Comparison of ENCODE assay signal across 8 cellular contexts in the genomic region with DNA sequence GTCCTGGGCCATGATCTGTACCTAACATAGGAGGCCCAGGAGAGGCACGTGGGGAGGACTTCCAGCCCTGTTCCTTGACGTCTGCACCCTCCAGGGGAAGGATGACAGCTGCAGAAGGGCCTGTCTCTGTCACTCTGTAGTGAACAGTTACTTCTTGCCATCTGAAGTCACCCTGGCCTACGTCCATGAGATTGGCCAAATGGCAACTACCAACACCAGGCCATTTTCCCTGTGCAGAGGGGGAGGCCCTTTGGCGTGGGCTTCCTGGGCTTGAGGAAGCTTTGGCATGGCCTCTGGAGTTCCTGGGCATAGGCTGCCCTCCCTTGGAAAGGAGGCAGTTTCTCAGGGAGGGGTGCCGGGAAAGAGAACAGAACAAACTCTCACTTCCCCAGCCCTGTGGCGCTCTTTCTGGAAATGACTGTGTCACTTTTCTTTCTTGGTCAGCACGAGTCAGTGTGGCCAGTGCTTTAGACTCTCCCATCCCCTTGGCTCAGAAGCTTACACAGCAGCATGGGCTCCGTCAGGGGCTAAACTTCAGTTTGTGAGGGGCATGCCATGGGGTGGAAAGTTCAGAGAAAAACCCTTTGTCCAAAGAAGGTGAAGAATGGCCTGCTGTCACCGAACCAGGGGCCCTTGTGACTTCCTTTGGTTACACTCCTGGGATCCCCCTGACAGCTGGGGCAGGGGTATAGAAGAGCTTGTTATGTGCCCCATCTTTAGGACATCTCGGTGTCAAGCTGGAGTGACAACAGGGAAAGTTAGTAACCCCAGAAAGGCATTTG. TPM values are rescaled to one million over a fixed set of nuclear protein-coding genes. Genes with fewer than 3 reads are reported as not detected.
DNase-seq lines count a peak whose midpoint lies in the region; ATAC-seq and TF ChIP-seq lines count a peak whose summit lies in the region.

No MANE protein-coding gene starts in this region.

- ATAC-seq in GM21423 (IDR thresholded peaks at IDR 0.05; ENCODE audit: unreplicated experiment): peak; percentile 48
- no peak for ATAC-seq in lung (ENCODE audit: insufficient read depth, low FRiP score)
- no peak for ATAC-seq in HG03378 (IDR thresholded peaks at IDR 0.05; ENCODE audit: unreplicated experiment)

- H3K27me3 ChIP-seq in GM06990 (replicated peaks; ENCODE audit: control insufficient read depth, insufficient read depth, low read length) (no peaks in the 10 kb centered on the region), MG63 (no peaks in the 10 kb centered on the region), lung (ENCODE audit: control insufficient read depth, insufficient read depth) (no peaks in the 10 kb centered on the region)

- no peak for TF ChIP-seq CTCF in GM06990 (IDR thresholded peaks at IDR 0.05; ENCODE audit: insufficient read depth, low read length, poor library complexity, severe bottlenecking)
- TF ChIP-seq CTCF in lung (IDR thresholded peaks at IDR 0.05; ENCODE audit: control extremely low read depth, extremely low read depth): no peak

- peaks cover 6 to 8% of the 10 kb centered on the region in 2 donors for H3K4me1 ChIP-seq in lung (ENCODE audit: control insufficient read depth in 2 of 2, insufficient read depth in 2 of 2, low read length in 2 of 2)

- H3K36me3 ChIP-seq in GM06990 (ENCODE audit: control insufficient read depth, insufficient read depth, low read length): no peaks in the 10 kb centered on the region; the same call in 1 of the 2 replicates
- peaks cover 33% of the 10 kb centered on the region for H3K36me3 ChIP-seq in MG63
- no peaks in the 10 kb centered on the region for H3K36me3 ChIP-seq in lung (ENCODE audit: control insufficient read depth in 2 of 2, insufficient read depth in 2 of 2, low read length in 2 of 2)

- 56 to 65% methylated on average over 10 of the region's 10 CpGs for WGBS in lung, 2 donors

- peak overlapping the region; percentile 43 for H3K4me3 ChIP-seq in GM06990 (replicated peaks; ENCODE audit: low read depth, low read length)
- H3K4me3 ChIP-seq in MG63: no peak overlapping the region
- no peak overlapping the region for H3K4me3 ChIP-seq in lung

- H3K9me3 ChIP-seq in MG63: no peaks in the 10 kb centered on the region
- H3K9me3 ChIP-seq in lung (ENCODE audit: control insufficient read depth in 2 of 2, insufficient read depth in 1 of 2, low read length in 1 of 2): no peaks in the 10 kb centered on the region

- H3K27ac ChIP-seq in lung (ENCODE audit: low read depth in 1 of 2, low read length in 1 of 2): peak overlapping the region; percentile 15 to 30

- DNase-seq in GM06990 (ENCODE audit: extremely low read depth, insufficient read length) (peak; percentile 83), MG63 (peak; percentile 38), lung (ENCODE audit: low spot score) (no peak), NCI-H510A treated with DMSO at 0.1 percent for 48 hours (lab: John Stamatoyannopoulos, UW) (no peak), SKM-1 (lab: John Stamatoyannopoulos, UW; ENCODE audit: unreplicated experiment) (no peak), kidney tubule cell (ENCODE audit: low spot score) (no peak)

RNA-seq across cellular contexts. Expression of a gene that starts 5.3 kb away (rescaled TPM):
- 28.9 and 45.7 TPM in 2 replicates for total RNA-seq in MG63 (2014; rRNA removed; shearing (Covaris generic); ENCODE audit: low replicate concordance)
- total RNA-seq in lung: 10 to 100 TPM; 19.9 to 35.5 TPM
- polyA plus RNA-seq in lung: 10 to 100 TPM; 24.8 to 30.9 TPM

RNA-seq across cellular contexts. Expression of a gene that starts 28.4 kb away (rescaled TPM):
- 0.30 TPM in 1 of 2 replicates, not detected in the other for total RNA-seq in MG63 (2014; rRNA removed; shearing (Covaris generic); ENCODE audit: low replicate concordance)
- 1 to 10 TPM; 7.5 to 9.0 TPM for total RNA-seq in lung
- 10 to 100 TPM in 1 of 2 donors, 1 to 10 TPM in 1; 4.2 to 48.7 TPM for polyA plus RNA-seq in lung

RNA-seq across cellular contexts. Expression of a gene that starts 40.6 kb away (rescaled TPM):
- 112 and 120 TPM in 2 replicates for total RNA-seq in MG63 (2014; rRNA removed; shearing (Covaris generic); ENCODE audit: low replicate concordance)
- 10 to 100 TPM; 30.6 to 37.2 TPM for total RNA-seq in lung
- polyA plus RNA-seq in lung: 10 to 100 TPM; 25.8 to 49.8 TPM

RNA-seq across cellular contexts. Expression of a gene that starts 51.8 kb away (rescaled TPM):
- 74.6 and 82.8 TPM in 2 replicates for total RNA-seq in MG63 (2014; rRNA removed; shearing (Covaris generic); ENCODE audit: low replicate concordance)
- total RNA-seq in lung: 10 to 100 TPM; 54.7 to 73.9 TPM
- polyA plus RNA-seq in lung: 10 to 100 TPM; 60.9 to 77.8 TPM

RNA-seq across cellular contexts. Expression of a gene that starts 52.0 kb away (rescaled TPM):
- 29.3 and 39.2 TPM in 2 replicates for total RNA-seq in MG63 (2014; rRNA removed; shearing (Covaris generic); ENCODE audit: low replicate concordance)
- total RNA-seq in lung: 10 to 100 TPM; 17.7 to 20.4 TPM
- polyA plus RNA-seq in lung: 10 to 100 TPM; 15.6 to 16.8 TPM

Comparison
In these comparisons a context has a peak if more than half of its experiments do, and no peak if none do; other contexts are left out.
1. DNase-seq: peak in GM06990 (single experiment) and MG63 (single experiment); none in lung (single experiment), NCI-H510A treated with DMSO at 0.1 percent for 48 hours (single experiment), SKM-1 (single experiment) and kidney tubule cell (single experiment).